1 cellular context compared by ENCODE assay signal in genomic region chr2:177263451-177264208, GRCh38.
TF ChIP-seq lines count a peak whose summit lies in the region.

No MANE protein-coding gene starts in this region.

TF ChIP-seq in K562, 482 proteins besides CTCF, POLR2A, EP300 and RAD21 (continued from another document and continues in another):
- TF ChIP-seq RNF219 (CRISPR knock-in tag; IDR thresholded peaks at IDR 0.05) (no peak), KHSRP (IDR thresholded peaks at IDR 0.05) (no peak), MEF2D (tag; conservative IDR thresholded peaks at IDR 0.05; ENCODE audit: low read depth) (0 out of 2 replicates have a peak, but pooled peaks have one; percentile 32), ZC3H11A (IDR thresholded peaks at IDR 0.05; ENCODE audit: low read depth, low read length) (peak; percentile 20; the same call in 1 of the 2 replicates), COPS2 (conservative IDR thresholded peaks at IDR 0.05) (no peak), NFIX (CRISPR knock-in tag; IDR thresholded peaks at IDR 0.05; ENCODE audit: low read depth) (no peak), NFIC (IDR thresholded peaks at IDR 0.05) (peak; percentile 64), ZNF436 (CRISPR knock-in tag; IDR thresholded peaks at IDR 0.05) (no peak), ZNF699 (CRISPR knock-in tag; IDR thresholded peaks at IDR 0.05; ENCODE audit: insufficient replicate concordance) (no peak), POLR2G (IDR thresholded peaks at IDR 0.05; ENCODE audit: low read depth, low read length) (peak; percentile 83), RHOXF2B (CRISPR knock-in tag; conservative IDR thresholded peaks at IDR 0.05) (no peak), SMAD3 (CRISPR knock-in tag; conservative IDR thresholded peaks at IDR 0.05) (0 out of 2 replicates have a peak, but pooled peaks have one; percentile 81), GABPB1 (CRISPR knock-in tag; IDR thresholded peaks at IDR 0.05) (peak; percentile 94), JUNB (CRISPR knock-in tag; conservative IDR thresholded peaks at IDR 0.05) (no peak), CEBPG (CRISPR knock-in tag; IDR thresholded peaks at IDR 0.05) (peak; percentile 100), CEBPG (tag; conservative IDR thresholded peaks at IDR 0.05 in 1 of 2, IDR thresholded peaks at IDR 0.05 in 1 of 2) (peak; percentile 100), ZNF76 (CRISPR knock-in tag; IDR thresholded peaks at IDR 0.05; ENCODE audit: borderline replicate concordance) (no peak), ZNF212 (CRISPR knock-in tag; IDR thresholded peaks at IDR 0.05) (no peak), ZNF224 (CRISPR knock-in tag; IDR thresholded peaks at IDR 0.05) (peak; percentile 79), ZMIZ1 (IDR thresholded peaks at IDR 0.05; ENCODE audit: low read depth in 2 of 2, low read length in 2 of 2) (peak in 1 of 2 experiments; percentile 82; a peak in 2 of 4 replicates), OTX1 (CRISPR knock-in tag; IDR thresholded peaks at IDR 0.05) (0 out of 2 replicates have a peak, but pooled peaks have one; percentile 23), NFATC3 (IDR thresholded peaks at IDR 0.05) (no peak), ZNF311 (CRISPR knock-in tag; IDR thresholded peaks at IDR 0.05) (no peak), RBM22 (IDR thresholded peaks at IDR 0.05; ENCODE audit: low read depth, low read length, poor library complexity, severe bottlenecking) (peak; percentile 98), LARP7 (IDR thresholded peaks at IDR 0.05) (peak; percentile 100), ZNF445 (CRISPR knock-in tag; IDR thresholded peaks at IDR 0.05; ENCODE audit: low read depth) (no peak), CEBPZ (IDR thresholded peaks at IDR 0.05; ENCODE audit: borderline replicate concordance, low read depth, low read length) (no peak), GATA2 (CRISPR knock-in tag; IDR thresholded peaks at IDR 0.05) (no peak), ETV5 (CRISPR knock-in tag; IDR thresholded peaks at IDR 0.05; ENCODE audit: low read depth) (peak; percentile 91), ETS1 (conservative IDR thresholded peaks at IDR 0.05; ENCODE audit: control insufficient read depth, low read depth, low read length) (peak; percentile 98), ZNF77 (CRISPR knock-in tag; IDR thresholded peaks at IDR 0.05) (no peak), RBM17 (IDR thresholded peaks at IDR 0.05; ENCODE audit: borderline replicate concordance, low read depth, low read length) (no peak), ZNF778 (CRISPR knock-in tag; IDR thresholded peaks at IDR 0.05) (no peak)
- TF ChIP-seq, protein P1, sequence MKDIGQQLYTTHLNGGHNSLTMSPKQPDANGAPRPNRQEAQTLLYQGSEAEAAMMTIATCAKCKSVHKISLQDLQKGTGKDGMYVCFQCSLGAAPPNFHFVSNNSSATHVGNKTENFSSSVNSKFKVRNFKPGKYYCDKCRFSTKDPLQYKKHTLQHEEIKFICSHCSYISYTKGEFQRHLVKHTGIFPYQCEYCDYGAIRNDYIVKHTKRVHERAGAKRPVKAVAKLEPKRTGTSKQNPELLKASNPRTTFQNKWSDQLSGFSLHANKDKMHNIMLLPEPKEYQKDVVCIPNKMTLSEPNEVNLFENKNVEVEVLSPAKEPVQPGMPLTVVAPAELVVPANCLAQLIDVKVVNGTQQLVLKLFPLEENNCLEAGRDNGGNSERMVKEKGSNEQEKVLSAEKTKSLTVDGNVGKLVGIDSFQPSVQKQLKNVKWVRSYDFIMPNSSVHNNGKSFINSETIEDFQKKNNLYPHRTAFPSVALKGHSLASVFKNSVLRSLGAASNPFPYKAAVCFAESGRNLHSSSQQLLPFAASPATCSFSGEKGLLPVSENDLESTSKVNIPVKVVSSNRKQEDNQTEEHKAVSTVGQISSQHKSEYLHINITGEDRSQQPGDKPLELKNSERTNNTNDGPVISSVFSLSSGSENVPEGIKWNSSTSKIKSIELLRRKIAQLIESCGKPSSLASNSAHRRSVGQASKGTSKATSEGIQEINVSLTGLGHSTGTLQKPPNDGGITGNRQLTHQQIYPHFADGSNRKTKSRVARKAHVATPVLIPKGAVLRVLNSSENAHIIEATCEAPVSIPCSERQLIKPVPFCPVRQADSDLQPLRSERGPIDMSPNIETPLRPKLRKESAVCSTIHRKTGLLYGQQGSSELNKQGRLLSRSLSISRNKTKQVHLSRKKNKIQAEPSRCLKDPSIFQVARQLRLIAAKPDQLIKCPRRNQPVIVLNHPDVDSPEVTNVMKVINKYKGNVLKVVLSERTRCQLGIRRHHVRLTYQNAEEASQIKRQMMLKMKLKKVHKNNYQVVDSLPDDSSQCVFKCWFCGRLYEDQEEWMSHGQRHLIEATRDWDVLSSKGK (CRISPR knock-in tag; IDR thresholded peaks at IDR 0.05), result no peak
- TF ChIP-seq, protein P2, sequence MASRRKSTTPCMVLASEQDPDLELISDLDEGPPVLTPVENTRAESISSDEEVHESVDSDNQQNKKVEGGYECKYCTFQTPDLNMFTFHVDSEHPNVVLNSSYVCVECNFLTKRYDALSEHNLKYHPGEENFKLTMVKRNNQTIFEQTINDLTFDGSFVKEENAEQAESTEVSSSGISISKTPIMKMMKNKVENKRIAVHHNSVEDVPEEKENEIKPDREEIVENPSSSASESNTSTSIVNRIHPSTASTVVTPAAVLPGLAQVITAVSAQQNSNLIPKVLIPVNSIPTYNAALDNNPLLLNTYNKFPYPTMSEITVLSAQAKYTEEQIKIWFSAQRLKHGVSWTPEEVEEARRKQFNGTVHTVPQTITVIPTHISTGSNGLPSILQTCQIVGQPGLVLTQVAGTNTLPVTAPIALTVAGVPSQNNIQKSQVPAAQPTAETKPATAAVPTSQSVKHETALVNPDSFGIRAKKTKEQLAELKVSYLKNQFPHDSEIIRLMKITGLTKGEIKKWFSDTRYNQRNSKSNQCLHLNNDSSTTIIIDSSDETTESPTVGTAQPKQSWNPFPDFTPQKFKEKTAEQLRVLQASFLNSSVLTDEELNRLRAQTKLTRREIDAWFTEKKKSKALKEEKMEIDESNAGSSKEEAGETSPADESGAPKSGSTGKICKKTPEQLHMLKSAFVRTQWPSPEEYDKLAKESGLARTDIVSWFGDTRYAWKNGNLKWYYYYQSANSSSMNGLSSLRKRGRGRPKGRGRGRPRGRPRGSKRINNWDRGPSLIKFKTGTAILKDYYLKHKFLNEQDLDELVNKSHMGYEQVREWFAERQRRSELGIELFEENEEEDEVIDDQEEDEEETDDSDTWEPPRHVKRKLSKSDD (conservative IDR thresholded peaks at IDR 0.05; ENCODE audit: low read length), result no peak; the same call in 1 of the 2 replicates
- TF ChIP-seq, protein P3, sequence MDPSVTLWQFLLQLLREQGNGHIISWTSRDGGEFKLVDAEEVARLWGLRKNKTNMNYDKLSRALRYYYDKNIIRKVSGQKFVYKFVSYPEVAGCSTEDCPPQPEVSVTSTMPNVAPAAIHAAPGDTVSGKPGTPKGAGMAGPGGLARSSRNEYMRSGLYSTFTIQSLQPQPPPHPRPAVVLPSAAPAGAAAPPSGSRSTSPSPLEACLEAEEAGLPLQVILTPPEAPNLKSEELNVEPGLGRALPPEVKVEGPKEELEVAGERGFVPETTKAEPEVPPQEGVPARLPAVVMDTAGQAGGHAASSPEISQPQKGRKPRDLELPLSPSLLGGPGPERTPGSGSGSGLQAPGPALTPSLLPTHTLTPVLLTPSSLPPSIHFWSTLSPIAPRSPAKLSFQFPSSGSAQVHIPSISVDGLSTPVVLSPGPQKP (CRISPR knock-in tag; IDR thresholded peaks at IDR 0.05), result no peak
- TF ChIP-seq, protein P4, sequence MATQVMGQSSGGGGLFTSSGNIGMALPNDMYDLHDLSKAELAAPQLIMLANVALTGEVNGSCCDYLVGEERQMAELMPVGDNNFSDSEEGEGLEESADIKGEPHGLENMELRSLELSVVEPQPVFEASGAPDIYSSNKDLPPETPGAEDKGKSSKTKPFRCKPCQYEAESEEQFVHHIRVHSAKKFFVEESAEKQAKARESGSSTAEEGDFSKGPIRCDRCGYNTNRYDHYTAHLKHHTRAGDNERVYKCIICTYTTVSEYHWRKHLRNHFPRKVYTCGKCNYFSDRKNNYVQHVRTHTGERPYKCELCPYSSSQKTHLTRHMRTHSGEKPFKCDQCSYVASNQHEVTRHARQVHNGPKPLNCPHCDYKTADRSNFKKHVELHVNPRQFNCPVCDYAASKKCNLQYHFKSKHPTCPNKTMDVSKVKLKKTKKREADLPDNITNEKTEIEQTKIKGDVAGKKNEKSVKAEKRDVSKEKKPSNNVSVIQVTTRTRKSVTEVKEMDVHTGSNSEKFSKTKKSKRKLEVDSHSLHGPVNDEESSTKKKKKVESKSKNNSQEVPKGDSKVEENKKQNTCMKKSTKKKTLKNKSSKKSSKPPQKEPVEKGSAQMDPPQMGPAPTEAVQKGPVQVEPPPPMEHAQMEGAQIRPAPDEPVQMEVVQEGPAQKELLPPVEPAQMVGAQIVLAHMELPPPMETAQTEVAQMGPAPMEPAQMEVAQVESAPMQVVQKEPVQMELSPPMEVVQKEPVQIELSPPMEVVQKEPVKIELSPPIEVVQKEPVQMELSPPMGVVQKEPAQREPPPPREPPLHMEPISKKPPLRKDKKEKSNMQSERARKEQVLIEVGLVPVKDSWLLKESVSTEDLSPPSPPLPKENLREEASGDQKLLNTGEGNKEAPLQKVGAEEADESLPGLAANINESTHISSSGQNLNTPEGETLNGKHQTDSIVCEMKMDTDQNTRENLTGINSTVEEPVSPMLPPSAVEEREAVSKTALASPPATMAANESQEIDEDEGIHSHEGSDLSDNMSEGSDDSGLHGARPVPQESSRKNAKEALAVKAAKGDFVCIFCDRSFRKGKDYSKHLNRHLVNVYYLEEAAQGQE (CRISPR knock-in tag; IDR thresholded peaks at IDR 0.05; ENCODE audit: low read depth), result peak; percentile 80
- TF ChIP-seq, protein P5, sequence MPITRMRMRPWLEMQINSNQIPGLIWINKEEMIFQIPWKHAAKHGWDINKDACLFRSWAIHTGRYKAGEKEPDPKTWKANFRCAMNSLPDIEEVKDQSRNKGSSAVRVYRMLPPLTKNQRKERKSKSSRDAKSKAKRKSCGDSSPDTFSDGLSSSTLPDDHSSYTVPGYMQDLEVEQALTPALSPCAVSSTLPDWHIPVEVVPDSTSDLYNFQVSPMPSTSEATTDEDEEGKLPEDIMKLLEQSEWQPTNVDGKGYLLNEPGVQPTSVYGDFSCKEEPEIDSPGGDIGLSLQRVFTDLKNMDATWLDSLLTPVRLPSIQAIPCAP (CRISPR knock-in tag; IDR thresholded peaks at IDR 0.05; ENCODE audit: borderline replicate concordance), result no peak
